13 cellular contexts compared by ENCODE assay signal in genomic region chr12:56962247-56962646, GRCh38. TPM values are rescaled to one million over a fixed set of nuclear protein-coding genes. Genes with fewer than 3 reads are reported as not detected.
"Had no signal": no experiment of that assay in that cellular context is flagged by ENCODE, and none has a peak within 500 bp of the region (broad histone marks: within the 10 kb centered on the region; RNA-seq: fewer than 3 reads in every experiment).

No MANE protein-coding gene starts in this region.

RNA-seq across cellular contexts. Expression of gene SDR9C7, which starts 28.0 kb away (rescaled TPM):
- total RNA-seq: stomach, subcutaneous adipose tissue, thyroid gland, tibial nerve, transverse colon, upper lobe of left lung, upper lobe of right lung, ureter, urinary bladder had no signal

RNA-seq across cellular contexts. Expression of gene TAC3, which starts 54.1 kb away (rescaled TPM):
- total RNA-seq: subcutaneous adipose tissue, suprapubic skin, thoracic aorta, thyroid gland, tibial nerve, upper lobe of left lung, upper lobe of right lung, ureter, uterus, vagina had no signal
